In genomic region chr21:33924766-33925100, GRCh38 we compare ENCODE assay signal across 9 cellular contexts. TPM values are rescaled to one million over a fixed set of nuclear protein-coding genes. Genes with fewer than 3 reads are reported as not detected.
DNase-seq lines count a peak whose midpoint lies in the region; ATAC-seq, FAIRE-seq and TF ChIP-seq lines count a peak whose summit lies in the region.
"Had no signal": no experiment of that assay in that cellular context is flagged by ENCODE, and none has a peak within 500 bp of the region (broad histone marks: within the 10 kb centered on the region; RNA-seq: fewer than 3 reads in every experiment).

No MANE protein-coding gene starts in this region.

- no peak for TF ChIP-seq CTCF in adrenal gland (IDR thresholded peaks at IDR 0.05)

- H3K9me3 ChIP-seq in small intestine (ENCODE audit: control insufficient read depth, low read depth): no peaks in the 10 kb centered on the region
- no peaks in the 10 kb centered on the region for H3K9me3 ChIP-seq in adrenal gland (replicated peaks in 1 of 3)
- H3K9me3 ChIP-seq: thoracic aorta had no signal

- H3K4me3 ChIP-seq in small intestine (ENCODE audit: low read depth in 1 of 2, low read length in 2 of 2) (no peak overlapping the region), adrenal gland (no peak overlapping the region)

- intact Hi-C loops in adrenal gland (cut with DNase I): loop anchor here (5.0 to 10.0 kb wide), 2 partner anchors 270 to 423 kb away; no protein-coding TSS in a partner anchor

- no peak for FAIRE-seq in small intestine (lab: Jason Lieb, UNC)
- FAIRE-seq in RCC 7860 (lab: Jason Lieb, UNC): no peak

- H3K27ac ChIP-seq in small intestine (ENCODE audit: low read depth in 1 of 2, low read length in 1 of 2) (no peak overlapping the region), adrenal gland (no peak overlapping the region)

- TF ChIP-seq POLR2A in adrenal gland (IDR thresholded peaks at IDR 0.05): no peak

- no peaks in the 10 kb centered on the region for H3K4me1 ChIP-seq in small intestine (ENCODE audit: control insufficient read depth in 2 of 2, insufficient read depth in 1 of 2, low read depth in 1 of 2, low read length in 1 of 2)
- peaks cover 0 to 6% of the 10 kb centered on the region in 2 donors for H3K4me1 ChIP-seq in adrenal gland (replicated peaks in 1 of 2)

- DNase-seq in NCI-H345 (lab: John Stamatoyannopoulos, UW) (peak; percentile 20), NCI-H345 treated with DMSO at 0.1 percent for 48 hours (lab: John Stamatoyannopoulos, UW; ENCODE audit: unreplicated experiment) (no peak), NCI-H226 (peak; percentile 11), small intestine (peak; percentile 25), RCC 7860 (ENCODE audit: low spot score) (no peak), adrenal gland (no peak)

- ATAC-seq in esophagus mucosa (peak; percentile 62), HG03095 (IDR thresholded peaks at IDR 0.05; ENCODE audit: unreplicated experiment) (no peak)

- no peaks in the 10 kb centered on the region for H3K36me3 ChIP-seq in small intestine (ENCODE audit: control insufficient read depth in 2 of 2, insufficient read depth in 2 of 2, low read length in 2 of 2)
- no peaks in the 10 kb centered on the region for H3K36me3 ChIP-seq in adrenal gland (replicated peaks in 1 of 2)
- H3K36me3 ChIP-seq: thoracic aorta had no signal

- no peaks in the 10 kb centered on the region for H3K27me3 ChIP-seq in small intestine (ENCODE audit: control insufficient read depth in 2 of 2, insufficient read depth in 2 of 2, low read length in 2 of 2)
- H3K27me3 ChIP-seq in adrenal gland: no peaks in the 10 kb centered on the region

- WGBS in small intestine, 3 donors: 50 to 70% (median 56%) methylated on average over 3 of the region's 3 CpGs
- WGBS in adrenal gland, 4 donors: 79 to 94% (median 84%) methylated on average over 3 of the region's 3 CpGs

RNA-seq across cellular contexts. Expression of gene ATP5PO, which starts 9.1 kb away (rescaled TPM):
- total RNA-seq in esophagus mucosa (236 TPM), adrenal gland (100 to 1,000 TPM in 7 of 8 donors, 10 to 100 TPM in 1; 78.6 to 299 (median 180) TPM)
- polyA plus RNA-seq in small intestine (100 to 1,000 TPM; 458 to 904 (median 722) TPM), adrenal gland (100 to 1,000 TPM; 156 to 256 (median 235) TPM)

Comparison
In these comparisons a context has a peak if more than half of its experiments do, and no peak if none do; other contexts are left out.
1. DNase-seq: peak in NCI-H345 (single experiment), NCI-H226 (single experiment) and small intestine (single experiment); none in NCI-H345 treated with DMSO at 0.1 percent for 48 hours (single experiment), RCC 7860 (single experiment) and adrenal gland (0 of 7).